Comparison of ENCODE assay signal across 8 cellular contexts in the genomic region with DNA sequence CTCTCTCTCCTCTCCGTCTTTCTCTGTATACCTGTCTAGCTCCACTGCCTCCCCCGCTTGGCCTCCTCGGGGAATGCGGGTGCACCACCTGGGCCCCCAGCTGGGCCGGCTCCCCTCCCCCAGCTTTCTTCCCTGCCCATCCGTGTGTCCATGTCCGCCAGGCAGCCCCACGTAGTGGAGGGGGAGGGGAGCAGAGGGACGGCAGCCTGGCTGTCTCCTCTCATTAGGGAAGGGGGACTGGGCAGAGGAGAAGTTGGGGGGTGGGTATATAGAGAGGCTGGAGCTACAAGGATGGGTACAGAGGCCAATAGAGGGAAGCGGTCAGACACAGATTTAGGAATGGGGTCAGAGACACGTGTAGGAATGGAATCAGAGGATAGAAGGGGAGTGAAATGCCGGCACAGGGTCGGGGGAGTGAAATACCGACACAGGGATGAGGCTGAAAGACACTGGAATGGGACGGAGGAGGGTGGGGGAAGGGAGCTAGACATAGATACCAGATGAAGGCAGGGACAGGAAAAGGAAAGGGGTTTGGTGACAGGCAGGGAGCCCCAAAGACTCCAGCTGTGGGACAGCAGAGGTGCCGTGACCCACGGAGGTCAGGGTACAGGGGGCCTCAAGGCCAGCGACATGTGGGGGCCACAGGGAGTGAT. TPM values are rescaled to one million over a fixed set of nuclear protein-coding genes. Genes with fewer than 3 reads are reported as not detected.
DNase-seq lines count a peak whose midpoint lies in the region; TF ChIP-seq lines count a peak whose summit lies in the region.
"Had no signal": no experiment of that assay in that cellular context is flagged by ENCODE, and none has a peak within 500 bp of the region (broad histone marks: within the 10 kb centered on the region; RNA-seq: fewer than 3 reads in every experiment).

No MANE protein-coding gene starts in this region.

- TF ChIP-seq CTCF in tibial artery (IDR thresholded peaks at IDR 0.05) = no peak

- peaks cover 2% of the 10 kb centered on the region for H3K36me3 ChIP-seq in mesendoderm (ENCODE audit: control insufficient read depth, insufficient read depth, low read length)
- peaks cover 0 to 16% (median 0%) of the 10 kb centered on the region in 3 donors for H3K36me3 ChIP-seq in tibial artery

- no peak overlapping the region for H4K5ac ChIP-seq in mesendoderm (ENCODE audit: low read length)

- peak overlapping the region; percentile 94 for H3K18ac ChIP-seq in mesendoderm (ENCODE audit: low read length)

- H3K27me3 ChIP-seq in mesendoderm (ENCODE audit: insufficient read depth, low read length, poor library complexity) = no peaks in the 10 kb centered on the region
- no peaks in the 10 kb centered on the region for H3K27me3 ChIP-seq in tibial artery

- WGBS in mesendoderm (ENCODE audit: extremely low coverage, insufficient coverage, low lambda C conversion rate) = no CpG with 5 or more reads among the region's 18 CpGs

- H3K9me3 ChIP-seq in tibial artery = no peaks in the 10 kb centered on the region

- peak overlapping the region; percentile 56 for H2BK5ac ChIP-seq in mesendoderm (ENCODE audit: low read length)

- H3K4ac ChIP-seq in mesendoderm (ENCODE audit: low read depth, low read length) = no peak overlapping the region

- H3K9ac ChIP-seq in mesendoderm (ENCODE audit: low read length) = peak overlapping the region; percentile 95

- H3K27ac ChIP-seq in mesendoderm (ENCODE audit: low read depth, low read length) = peak overlapping the region; percentile 98
- peak overlapping the region; percentile 91 to 93 for H3K27ac ChIP-seq in tibial artery

- no peak overlapping the region for H2BK15ac ChIP-seq in mesendoderm (replicated peaks; ENCODE audit: low read depth)

- peaks cover 18% of the 10 kb centered on the region for H3K79me1 ChIP-seq in mesendoderm (ENCODE audit: low read length)

- peak overlapping the region; percentile 72 for H3K23ac ChIP-seq in mesendoderm (ENCODE audit: low read length)

- peak overlapping the region; percentile 92 for H3K4me2 ChIP-seq in mesendoderm (ENCODE audit: low read length)

- intact Hi-C loops in tibial artery (cut with DNase I; ENCODE audit: low total_unique reads) = no loop called here

- DNase-seq in OCI-M1 (lab: John Stamatoyannopoulos, UW) = peak; percentile 42
- peak; percentile 63 for DNase-seq in ecto neural progenitor cell (ENCODE audit: low spot score)
- DNase-seq in mesendoderm = peak; percentile 85
- DNase-seq in tibial artery = no peak
- DNase-seq in SKM-1 treated with dmso at 0.1 percent for 144 hours (lab: John Stamatoyannopoulos, UW; ENCODE audit: unreplicated experiment) = no peak
- DNase-seq in iPS-NIHi7 (ENCODE audit: extremely low spot score) = no peak
- no peak for DNase-seq in activated effector memory CD4-positive, alpha-beta T cell treated with Interleukin-2 at 50 U/mL for 16 hours
- DNase-seq: naive B cell had no signal

- no peak overlapping the region for H4K8ac ChIP-seq in mesendoderm (ENCODE audit: low read depth, low read length)

- H2BK120ac ChIP-seq in mesendoderm (ENCODE audit: low read depth, low read length) = no peak overlapping the region

- H3K4me3 ChIP-seq in mesendoderm (ENCODE audit: low read length) = peak overlapping the region; percentile 50
- peak overlapping the region; percentile 90 to 94 for H3K4me3 ChIP-seq in tibial artery

- H3K56ac ChIP-seq in mesendoderm (ENCODE audit: low read length) = peak overlapping the region; percentile 96

- H3K4me1 ChIP-seq in mesendoderm (ENCODE audit: control insufficient read depth, low read depth, low read length) (peaks cover 7% of the 10 kb centered on the region), tibial artery (peaks cover 0 to 52% (median 33%) of the 10 kb centered on the region in 4 donors)

- peaks cover 64% of the 10 kb centered on the region for H3K79me2 ChIP-seq in mesendoderm (ENCODE audit: control insufficient read depth, insufficient read depth, low read length)

- H2AK5ac ChIP-seq in mesendoderm (ENCODE audit: low read length) = peak overlapping the region; percentile 52

RNA-seq across cellular contexts. Expression of gene NECTIN2, which starts 2.8 kb away (rescaled TPM):
- polyA plus RNA-seq in mesendoderm (2013, experiment 1 of 2) = 190 TPM
- polyA plus RNA-seq in mesendoderm (2013, experiment 2 of 2) = 188 TPM

RNA-seq across cellular contexts. Expression of gene BCAM, which starts 40.0 kb away (rescaled TPM):
- 36.8 TPM for polyA plus RNA-seq in mesendoderm (2013, experiment 1 of 2)
- polyA plus RNA-seq in mesendoderm (2013, experiment 2 of 2) = 35.8 TPM

RNA-seq across cellular contexts. Expression of gene TOMM40, which starts 42.1 kb away (rescaled TPM):
- 167 TPM for polyA plus RNA-seq in mesendoderm (2013, experiment 1 of 2)
- 165 TPM for polyA plus RNA-seq in mesendoderm (2013, experiment 2 of 2)

RNA-seq across cellular contexts. Expression of gene APOE, which starts 56.7 kb away (rescaled TPM):
- 299 TPM for polyA plus RNA-seq in mesendoderm (2013, experiment 1 of 2)
- 297 TPM for polyA plus RNA-seq in mesendoderm (2013, experiment 2 of 2)

Comparison
In these comparisons a context has a peak if more than half of its experiments do, and no peak if none do; other contexts are left out.
1. DNase-seq: peak in OCI-M1 (single experiment), ecto neural progenitor cell (single experiment) and mesendoderm (single experiment); none in tibial artery (0 of 2), SKM-1 treated with dmso at 0.1 percent for 144 hours (single experiment), iPS-NIHi7 (single experiment) and activated effector memory CD4-positive, alpha-beta T cell treated with Interleukin-2 at 50 U/mL for 16 hours (single experiment).